Comparison of ENCODE assay signal across 19 cellular contexts in the genomic region with DNA sequence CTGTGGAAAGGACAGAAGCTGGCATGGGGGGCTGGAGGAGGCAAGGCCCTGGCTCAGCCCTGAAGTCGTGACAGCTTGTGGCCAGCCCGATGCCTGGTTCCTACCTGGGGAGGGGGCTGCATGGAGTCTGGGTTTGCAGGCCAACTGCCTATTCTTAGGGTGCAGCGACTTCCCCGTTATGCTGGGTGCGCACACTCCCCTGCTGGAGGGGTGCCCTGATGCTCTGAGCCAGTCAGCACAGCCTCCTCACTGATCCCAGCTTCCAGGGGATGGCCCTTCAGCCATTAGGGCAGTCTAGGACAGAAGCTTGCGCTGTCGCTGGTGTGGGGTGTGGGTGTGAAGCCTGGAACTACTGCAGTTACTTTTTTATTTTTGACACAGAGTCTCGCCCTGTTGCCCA.
"Had no signal": no experiment of that assay in that cellular context is flagged by ENCODE, and none has a peak within 500 bp of the region (broad histone marks: within the 10 kb centered on the region; RNA-seq: fewer than 3 reads in every experiment).

No MANE protein-coding gene starts in this region.

- H3K4me1 ChIP-seq: prostate gland, right lobe of liver, tibial artery had no signal

- H3K4me3 ChIP-seq: mucosa of descending colon, prostate gland, right lobe of liver, tibial artery had no signal

- H3K36me3 ChIP-seq: prostate gland, right lobe of liver, tibial artery had no signal

- DNase-seq: activated CD4-positive, alpha-beta T cell treated with anti-CD3 and anti-CD28 coated beads for 36 hours; activated CD8-positive, alpha-beta T cell treated with anti-CD3 and anti-CD28 coated beads for 36 hours; activated naive CD4-positive, alpha-beta T cell treated with anti-CD3 and anti-CD28 coated beads, Interleukin-2, amount 10 ng/mL, durations not matched to agents 7 days and 5 days; dermis blood vessel endothelial cell; hypothalamus; left colon; mammary epithelial cell; mucosa of descending colon; naive thymus-derived CD8-positive, alpha-beta T cell; occipital lobe; SHP77; stimulated activated CD4-positive, alpha-beta T cell treated with anti-CD3 and anti-CD28 coated beads, Interleukin-12 subunit alpha, Interleukin-12 subunit beta, amount 100 ng/mL, for 4 hours; stimulated activated CD4-positive, alpha-beta T cell treated with anti-CD3 and anti-CD28 coated beads, Interleukin-2, amount 100 ng/mL, for 48 hours; stimulated activated naive CD8-positive, alpha-beta T cell treated with anti-CD3 and anti-CD28 coated beads, Interleukin-15, amount 100 ng/mL, for 72 hours; SW 1271 had no signal

- ATAC-seq: activated CD4-positive, alpha-beta T cell treated with anti-CD3 and anti-CD28 coated beads for 36 hours; activated CD8-positive, alpha-beta T cell treated with anti-CD3 and anti-CD28 coated beads for 36 hours; activated T-helper 17 cell treated with anti-CD3 and anti-CD28 coated beads, Interleukin-2, amount 50 U/mL, for 72 hours; left colon; mucosa of descending colon; naive thymus-derived CD8-positive, alpha-beta T cell; right lobe of liver; stimulated activated naive CD8-positive, alpha-beta T cell treated with anti-CD3 and anti-CD28 coated beads, Interleukin-15, amount 100 ng/mL, for 72 hours had no signal

- H3K27ac ChIP-seq: prostate gland, right lobe of liver, tibial artery had no signal

- H3K27me3 ChIP-seq: right lobe of liver had no signal

- H3K9me3 ChIP-seq: mucosa of descending colon, prostate gland, right lobe of liver, tibial artery had no signal
